Comparison of ENCODE assay signal across 8 cellular contexts in genomic region chr6:158818580-158819212, GRCh38. TPM values are rescaled to one million over a fixed set of nuclear protein-coding genes. Genes with fewer than 3 reads are reported as not detected.
A peak's percentile ranks its signal among the peaks of the same experiment; 100 is the strongest.
DNase-seq lines count a peak whose midpoint lies in the region; ATAC-seq, FAIRE-seq and TF ChIP-seq lines count a peak whose summit lies in the region.

No MANE protein-coding gene starts in this region.

- intact Hi-C loops in left ventricle myocardium inferior (cut with micrococcal nuclease) = no loop called here

- peak; percentile 34 for ATAC-seq in GM21390 (IDR thresholded peaks at IDR 0.05; ENCODE audit: unreplicated experiment)

- H3K9ac ChIP-seq in HUES48 (ENCODE audit: low read depth, low read length) (peak overlapping the region; percentile 92), adipocyte (ENCODE audit: low read length) (no peak overlapping the region)

- peak overlapping the region; percentile 89 for H3K4me3 ChIP-seq in HUES48 (ENCODE audit: low read depth, low read length)
- H3K4me3 ChIP-seq in adipocyte (ENCODE audit: low read length) = peak overlapping the region; percentile 83
- peak overlapping the region; percentile 94 for H3K4me3 ChIP-seq in left ventricle myocardium inferior
- peak overlapping the region; percentile 99 for H3K4me3 ChIP-seq in retinal pigment epithelial cell (ENCODE audit: low read length)

- peaks cover 39% of the 10 kb centered on the region for H3K4me1 ChIP-seq in HUES48 (ENCODE audit: control insufficient read depth, insufficient read depth, low read length)
- peaks cover 7% of the 10 kb centered on the region for H3K4me1 ChIP-seq in adipocyte (ENCODE audit: control insufficient read depth, insufficient read depth, low read length)
- H3K4me1 ChIP-seq in left ventricle myocardium inferior = peaks cover 56% of the 10 kb centered on the region

- FAIRE-seq in D721Med (lab: Jason Lieb, UNC) = no peak

- peaks cover 37% of the 10 kb centered on the region for H3K36me3 ChIP-seq in HUES48 (ENCODE audit: control insufficient read depth, insufficient read depth, low read length)
- no peaks in the 10 kb centered on the region for H3K36me3 ChIP-seq in adipocyte (ENCODE audit: control insufficient read depth, insufficient read depth, low read length, severe bottlenecking)
- H3K36me3 ChIP-seq in left ventricle myocardium inferior = no peaks in the 10 kb centered on the region

- H3K27me3 ChIP-seq in HUES48 (ENCODE audit: control insufficient read depth, insufficient read depth, low read length) (peaks cover 8% of the 10 kb centered on the region), adipocyte (replicated peaks; ENCODE audit: control insufficient read depth, insufficient read depth, low read length) (no peaks in the 10 kb centered on the region), left ventricle myocardium inferior (ENCODE audit: low read depth) (no peaks in the 10 kb centered on the region)

- TF ChIP-seq CTCF in D721Med (IDR thresholded peaks at IDR 0.05; ENCODE audit: insufficient read depth, missing control alignments) = no peak
- no peak for TF ChIP-seq CTCF in left ventricle myocardium inferior (IDR thresholded peaks at IDR 0.05; ENCODE audit: borderline replicate concordance)
- TF ChIP-seq CTCF in retinal pigment epithelial cell (conservative IDR thresholded peaks at IDR 0.05; ENCODE audit: low read depth, low read length) = no peak

- H3K27ac ChIP-seq in HUES48 (ENCODE audit: low read depth, low read length) = peak overlapping the region; percentile 91
- peak overlapping the region; percentile 96 for H3K27ac ChIP-seq in left ventricle myocardium inferior (replicated peaks)

- H3K9me3 ChIP-seq in HUES48 (ENCODE audit: control insufficient read depth, insufficient read depth, low read length) = 0 out of 2 replicates have a peak, but pooled peaks cover 2% of the 10 kb centered on the region
- H3K9me3 ChIP-seq in adipocyte (ENCODE audit: control insufficient read depth, low read length) = no peaks in the 10 kb centered on the region
- H3K9me3 ChIP-seq in left ventricle myocardium inferior (replicated peaks) = no peaks in the 10 kb centered on the region

- DNase-seq in D721Med (ENCODE audit: insufficient read length, low spot score) (peak; percentile 28), T follicular helper cell (ENCODE audit: low read depth) (peak; percentile 55), adipocyte (ENCODE audit: low read depth) (peak; percentile 86), left ventricle myocardium inferior (peak; percentile 55), retinal pigment epithelial cell (ENCODE audit: low read depth) (no peak), cortex of kidney (lab: John Stamatoyannopoulos, UW) (no peak)

RNA-seq across cellular contexts. Expression of gene EZR, which starts 0.5 kb away (rescaled TPM):
- 242 TPM for total RNA-seq in left ventricle myocardium inferior

Comparison
In these comparisons a context has a peak if more than half of its experiments do, and no peak if none do; other contexts are left out.
1. DNase-seq: peak in D721Med (single experiment), T follicular helper cell (single experiment), adipocyte (single experiment) and left ventricle myocardium inferior (single experiment); none in retinal pigment epithelial cell (single experiment) and cortex of kidney (single experiment).
2. Peak in every context shown above with its lines, with median percentiles within 50 percentile points of each other: H3K4me3 ChIP-seq.